ENCODE assay signal across 11 cellular contexts in genomic region chr5:14465086-14465485, GRCh38.
DNase-seq lines count a peak whose midpoint lies in the region; ATAC-seq and TF ChIP-seq lines count a peak whose summit lies in the region.
"Had no signal": no experiment of that assay in that cellular context is flagged by ENCODE, and none has a peak within 500 bp of the region (broad histone marks: within the 10 kb centered on the region; RNA-seq: fewer than 3 reads in every experiment).

No MANE protein-coding gene starts in this region.

- POLR2A ChIA-PET in Caco-2 (lab: Charles Lee) = no interaction called here

- H3K36me3 ChIP-seq in Caco-2 (ENCODE audit: control insufficient read depth, insufficient read depth, low read length) (peaks cover 3% of the 10 kb centered on the region; the same call in 1 of the 2 replicates), neutrophil (no peaks in the 10 kb centered on the region)
- no peaks in the 10 kb centered on the region for H3K36me3 ChIP-seq in effector memory CD4-positive, alpha-beta T cell (ENCODE audit: control insufficient read depth, insufficient read depth, low read length)
- H3K36me3 ChIP-seq: ovary had no signal

- H3K36me3 Mint-ChIP-seq in Caco-2 (ENCODE audit: insufficient read depth, unreplicated experiment) (peaks cover 85% of the 10 kb centered on the region), endothelial cell (ENCODE audit: low read depth, unreplicated experiment) (peaks cover 49% of the 10 kb centered on the region)

- ATAC-seq in HG02981 (IDR thresholded peaks at IDR 0.05; ENCODE audit: unreplicated experiment) = no peak
- no peak for ATAC-seq in HG02642 (IDR thresholded peaks at IDR 0.05; ENCODE audit: poor library complexity, unreplicated experiment)

- H3K27ac ChIP-seq in neutrophil = peak overlapping the region; percentile 77
- H3K27ac ChIP-seq in effector memory CD4-positive, alpha-beta T cell (ENCODE audit: insufficient read depth, low read length, poor library complexity, severe bottlenecking) = no peak overlapping the region
- H3K27ac ChIP-seq: ovary had no signal

- H3K4me3 Mint-ChIP-seq in Caco-2 (ENCODE audit: unreplicated experiment) = no peak overlapping the region
- peak overlapping the region; percentile 49 for H3K4me3 Mint-ChIP-seq in endothelial cell (ENCODE audit: unreplicated experiment)
- H3K4me3 Mint-ChIP-seq: stimulated activated naive CD8-positive, alpha-beta T cell treated with anti-CD3 and anti-CD28 coated beads, Interleukin-15, Interleukin-2, amounts not matched to agents 100 ng/mL and 50 ng/mL, for 24 hours had no signal

- TF ChIP-seq CTCF in Caco-2 (IDR thresholded peaks at IDR 0.05; ENCODE audit: insufficient read depth in 1 of 2, low read depth in 1 of 2, low read length in 1 of 2, severe bottlenecking in 1 of 2, unreplicated experiment in 1 of 2) = no peak
- TF ChIP-seq CTCF in endothelial cell (IDR thresholded peaks at IDR 0.05; ENCODE audit: unreplicated experiment) = no peak
- TF ChIP-seq CTCF in neutrophil (IDR thresholded peaks at IDR 0.05) = no peak

- no peaks in the 10 kb centered on the region for H3K27me3 ChIP-seq in Caco-2 (replicated peaks; ENCODE audit: control insufficient read depth, insufficient read depth, low read length)
- no peaks in the 10 kb centered on the region for H3K27me3 ChIP-seq in neutrophil
- no peaks in the 10 kb centered on the region for H3K27me3 ChIP-seq in effector memory CD4-positive, alpha-beta T cell (replicated peaks; ENCODE audit: control insufficient read depth, insufficient read depth, low read length, poor library complexity, severe bottlenecking)
- H3K27me3 ChIP-seq: ovary had no signal

- H3K9me3 ChIP-seq in Caco-2 = no peaks in the 10 kb centered on the region
- H3K9me3 ChIP-seq in neutrophil = no peaks in the 10 kb centered on the region
- H3K9me3 ChIP-seq in effector memory CD4-positive, alpha-beta T cell (ENCODE audit: control insufficient read depth, low read length) = no peaks in the 10 kb centered on the region
- H3K9me3 ChIP-seq: ovary had no signal

- H3K4me3 ChIP-seq in Caco-2 (ENCODE audit: low read depth, low read length) (no peak overlapping the region), neutrophil (ENCODE audit: low read depth in 1 of 2, low read length in 1 of 2) (peak overlapping the region; percentile 4 to 32)
- H3K4me3 ChIP-seq in effector memory CD4-positive, alpha-beta T cell (ENCODE audit: insufficient read depth, low read depth, low read length, poor library complexity, severe bottlenecking) = no peak overlapping the region
- H3K4me3 ChIP-seq: ovary had no signal

- no peak for DNase-seq in Caco-2
- peak; percentile 52 for DNase-seq in NOMO-1 treated with DMSO at 0.1 percent for 48 hours (lab: John Stamatoyannopoulos, UW; ENCODE audit: unreplicated experiment)
- DNase-seq in endothelial cell (ENCODE audit: low spot score) = no peak
- DNase-seq in NCI-H2171 treated with DMSO at 0.1 percent for 48 hours (lab: John Stamatoyannopoulos, UW) = no peak
- no peak for DNase-seq in effector memory CD4-positive, alpha-beta T cell
- DNase-seq: foreskin melanocyte, ovary had no signal

- CTCF ChIA-PET in Caco-2 (lab: Charles Lee) = no interaction called here

- no peaks in the 10 kb centered on the region for H3K27me3 Mint-ChIP-seq in Caco-2 (ENCODE audit: insufficient read depth, unreplicated experiment)
- H3K27me3 Mint-ChIP-seq in endothelial cell (ENCODE audit: unreplicated experiment) = peaks cover 9% of the 10 kb centered on the region
- H3K27me3 Mint-ChIP-seq: stimulated activated naive CD8-positive, alpha-beta T cell treated with anti-CD3 and anti-CD28 coated beads, Interleukin-15, Interleukin-2, amounts not matched to agents 100 ng/mL and 50 ng/mL, for 24 hours had no signal

- H3K27ac Mint-ChIP-seq in Caco-2 (ENCODE audit: unreplicated experiment) = peak overlapping the region; percentile 58
- H3K27ac Mint-ChIP-seq in endothelial cell (ENCODE audit: unreplicated experiment) = peak overlapping the region; percentile 76
- H3K27ac Mint-ChIP-seq: stimulated activated naive CD8-positive, alpha-beta T cell treated with anti-CD3 and anti-CD28 coated beads, Interleukin-15, Interleukin-2, amounts not matched to agents 100 ng/mL and 50 ng/mL, for 24 hours had no signal

- H3K4me1 Mint-ChIP-seq in Caco-2 (ENCODE audit: low read depth, unreplicated experiment) = peaks cover 18% of the 10 kb centered on the region
- H3K4me1 Mint-ChIP-seq in endothelial cell (ENCODE audit: unreplicated experiment) = peaks cover 45% of the 10 kb centered on the region

- H3K9me3 Mint-ChIP-seq in Caco-2 (ENCODE audit: unreplicated experiment) (no peaks in the 10 kb centered on the region), endothelial cell (ENCODE audit: unreplicated experiment) (no peaks in the 10 kb centered on the region)
- H3K9me3 Mint-ChIP-seq: stimulated activated naive CD8-positive, alpha-beta T cell treated with anti-CD3 and anti-CD28 coated beads, Interleukin-15, Interleukin-2, amounts not matched to agents 100 ng/mL and 50 ng/mL, for 24 hours had no signal

- intact Hi-C loops in Caco-2 (cut with micrococcal nuclease; ENCODE audit: unreplicated experiment) = no loop called here

- H3K4me1 ChIP-seq in Caco-2 (0 out of 2 replicates have a peak, but pooled peaks cover 4% of the 10 kb centered on the region), neutrophil (ENCODE audit: control insufficient read depth in 1 of 2, insufficient read depth in 1 of 2, low read depth in 1 of 2, low read length in 1 of 2) (peaks cover 26 to 27% of the 10 kb centered on the region in 2 experiments)
- no peaks in the 10 kb centered on the region for H3K4me1 ChIP-seq in effector memory CD4-positive, alpha-beta T cell (ENCODE audit: control insufficient read depth, insufficient read depth, low read length, poor library complexity, severe bottlenecking)

- BruUV-seq in Caco-2 (replicated peaks; lab: Mats Ljungman, UMichigan) = no TSS peak

Comparison
In these comparisons a context has a peak if more than half of its experiments do, and no peak if none do; other contexts are left out.
1. H3K4me3 ChIP-seq: peak in neutrophil (2 of 2); none in Caco-2 (single experiment) and effector memory CD4-positive, alpha-beta T cell (single experiment).